ENCODE assay signal across 9 cellular contexts in genomic region chr2:237600205-237600846, GRCh38. TPM values are rescaled to one million over a fixed set of nuclear protein-coding genes. Genes with fewer than 3 reads are reported as not detected.
DNase-seq lines count a peak whose midpoint lies in the region; ATAC-seq and TF ChIP-seq lines count a peak whose summit lies in the region.
"Had no signal": no experiment of that assay in that cellular context is flagged by ENCODE, and none has a peak within 500 bp of the region (broad histone marks: within the 10 kb centered on the region; RNA-seq: fewer than 3 reads in every experiment).

No MANE protein-coding gene starts in this region.

- TF ChIP-seq CTCF in WTC11 (IDR thresholded peaks at IDR 0.05) (no peak), sigmoid colon (IDR thresholded peaks at IDR 0.05) (peak in 1 of 4 experiments; percentile 24)

- no peak overlapping the region for H3K27ac Mint-ChIP-seq in WTC11
- no peak overlapping the region for H3K27ac Mint-ChIP-seq in activated CD8-positive, alpha-beta memory T cell treated with anti-CD3 and anti-CD28 coated beads, Interleukin-2, amount 10 ng/mL, durations not matched to agents 7 days and 5 days

- POLR2A ChIA-PET in WTC11 (lab: Charles Lee) = interaction anchor here (1.5 kb wide), 1 partner anchor 10 kb away, joined by 3 read pairs; the partner anchor contains the start of gene RAB17

- CTCF ChIA-PET in WTC11 (lab: Charles Lee) = interaction anchor here (1.6 to 4.0 kb wide), 5 partner anchors 8 to 88 kb away, joined by 3 to 37 read pairs (median 21); partner anchors contain the start of gene RAB17
- CTCF ChIA-PET in activated CD8-positive, alpha-beta memory T cell treated with anti-CD3 and anti-CD28 coated beads, Interleukin-2, amount 10 ng/mL, durations not matched to agents 7 days and 5 days (lab: Charles Lee) = no interaction called here

- H3K9me3 Mint-ChIP-seq in WTC11 = peaks cover 3% of the 10 kb centered on the region
- H3K9me3 Mint-ChIP-seq in activated CD8-positive, alpha-beta memory T cell treated with anti-CD3 and anti-CD28 coated beads, Interleukin-2, amount 10 ng/mL, durations not matched to agents 7 days and 5 days (ENCODE audit: low read depth) = no peaks in the 10 kb centered on the region
- no peaks in the 10 kb centered on the region for H3K9me3 Mint-ChIP-seq in activated T-cell treated with anti-CD3 and anti-CD28 coated beads, Interleukin-2, amount 50 U/mL, for 4 hours

- H3K36me3 Mint-ChIP-seq in WTC11 = peaks cover 4% of the 10 kb centered on the region
- H3K36me3 Mint-ChIP-seq in activated CD8-positive, alpha-beta memory T cell treated with anti-CD3 and anti-CD28 coated beads, Interleukin-2, amount 10 ng/mL, durations not matched to agents 7 days and 5 days = no peaks in the 10 kb centered on the region
- no peaks in the 10 kb centered on the region for H3K36me3 Mint-ChIP-seq in activated T-cell treated with anti-CD3 and anti-CD28 coated beads, Interleukin-2, amount 50 U/mL, for 4 hours (ENCODE audit: insufficient read depth)

- no peaks in the 10 kb centered on the region for H3K27me3 ChIP-seq in sigmoid colon

- peaks cover 1% of the 10 kb centered on the region for H3K27me3 Mint-ChIP-seq in WTC11 (ENCODE audit: low read depth)
- no peaks in the 10 kb centered on the region for H3K27me3 Mint-ChIP-seq in activated CD8-positive, alpha-beta memory T cell treated with anti-CD3 and anti-CD28 coated beads, Interleukin-2, amount 10 ng/mL, durations not matched to agents 7 days and 5 days
- H3K27me3 Mint-ChIP-seq in activated T-cell treated with anti-CD3 and anti-CD28 coated beads, Interleukin-2, amount 50 U/mL, for 4 hours (ENCODE audit: low read depth) = no peaks in the 10 kb centered on the region

- TF ChIP-seq POLR2A in sigmoid colon (IDR thresholded peaks at IDR 0.05) = no peak

- H3K4me3 Mint-ChIP-seq in WTC11 = no peak overlapping the region
- H3K4me3 Mint-ChIP-seq in activated CD8-positive, alpha-beta memory T cell treated with anti-CD3 and anti-CD28 coated beads, Interleukin-2, amount 10 ng/mL, durations not matched to agents 7 days and 5 days = no peak overlapping the region
- no peak overlapping the region for H3K4me3 Mint-ChIP-seq in activated T-cell treated with anti-CD3 and anti-CD28 coated beads, Interleukin-2, amount 50 U/mL, for 4 hours

- no peaks in the 10 kb centered on the region for H3K9me3 ChIP-seq in sigmoid colon

- peaks cover 69% of the 10 kb centered on the region for H3K4me1 Mint-ChIP-seq in WTC11
- H3K4me1 Mint-ChIP-seq in activated CD8-positive, alpha-beta memory T cell treated with anti-CD3 and anti-CD28 coated beads, Interleukin-2, amount 10 ng/mL, durations not matched to agents 7 days and 5 days = peaks cover 14% of the 10 kb centered on the region
- peaks cover 24% of the 10 kb centered on the region for H3K4me1 Mint-ChIP-seq in activated T-cell treated with anti-CD3 and anti-CD28 coated beads, Interleukin-2, amount 50 U/mL, for 4 hours (ENCODE audit: low read depth)

- H3K27ac ChIP-seq in sigmoid colon = peak overlapping the region; percentile 77 to 84 (median 79)

- no peaks in the 10 kb centered on the region for H3K36me3 ChIP-seq in sigmoid colon

- WGBS in sigmoid colon, 2 donors = 74 to 77% methylated on average over 16 of the region's 16 CpGs

- TF ChIP-seq EP300 in sigmoid colon (IDR thresholded peaks at IDR 0.05) = no peak

- intact Hi-C loops in left ventricle myocardium superior (cut with micrococcal nuclease) (loop anchor here (10.0 kb wide), 1 partner anchor 74 kb away; no protein-coding TSS in a partner anchor), sigmoid colon (cut with DNase I) (loop anchor here (5.0 kb wide), 1 partner anchor 147 kb away; no protein-coding TSS in a partner anchor)

- peak; percentile 84 for DNase-seq in ELF-1 (ENCODE audit: low read depth, low spot score)
- no peak for DNase-seq in WTC11 (ENCODE audit: low spot score)
- DNase-seq in left ventricle myocardium superior = peak; percentile 72
- DNase-seq in sigmoid colon = peak; percentile 86
- DNase-seq in activated CD8-positive, alpha-beta memory T cell treated with anti-CD3 and anti-CD28 coated beads, Interleukin-2, amount 10 ng/mL, durations not matched to agents 7 days and 5 days = no peak
- DNase-seq in activated T-cell treated with anti-CD3 and anti-CD28 coated beads, Interleukin-2, amount 50 U/mL, for 4 hours = no peak
- DNase-seq: NK-92 treated with Interleukin-12 subunit alpha and Interleukin-12 subunit beta, amount 100 ng/mL, for 24 hours had no signal

- ATAC-seq in WTC11 = no peak
- ATAC-seq in left ventricle myocardium superior = peak; percentile 88
- no peak for ATAC-seq in HG03280 (IDR thresholded peaks at IDR 0.05; ENCODE audit: unreplicated experiment)
- no peak for ATAC-seq in activated CD8-positive, alpha-beta memory T cell treated with anti-CD3 and anti-CD28 coated beads, Interleukin-2, amount 10 ng/mL, durations not matched to agents 7 days and 5 days
- ATAC-seq in HG03378 (IDR thresholded peaks at IDR 0.05; ENCODE audit: unreplicated experiment) = no peak
- no peak for ATAC-seq in activated T-cell treated with anti-CD3 and anti-CD28 coated beads, Interleukin-2, amount 50 U/mL, for 4 hours

- H3K4me3 ChIP-seq in sigmoid colon = peak overlapping the region in 3 of 4 donors; percentile 16 to 36 (median 34)

- H3K4me1 ChIP-seq in sigmoid colon = peaks cover 0 to 27% (median 22%) of the 10 kb centered on the region in 4 donors

TF ChIP-seq in WTC11, 78 proteins besides CTCF, POLR2A, EP300 and RAD21:
- 0 out of 2 replicates have a peak, but pooled peaks have one; percentile 13 for TF ChIP-seq GABPB1 (CRISPR knock-in tag; IDR thresholded peaks at IDR 0.05)
- no peak for TF ChIP-seq FOXP4 (CRISPR knock-in tag; IDR thresholded peaks at IDR 0.05)
- no peak for TF ChIP-seq OVOL2 (CRISPR knock-in tag; IDR thresholded peaks at IDR 0.05; ENCODE audit: borderline replicate concordance)
- TF ChIP-seq E2F1 (CRISPR knock-in tag; IDR thresholded peaks at IDR 0.05) = no peak

RNA-seq across cellular contexts. Expression of gene RAB17, which starts 9.8 kb away (rescaled TPM):
- total RNA-seq in WTC11 (2021) (134 to 140 TPM (median 137 TPM) in 3 replicates), left ventricle myocardium superior (3.2 TPM), sigmoid colon (1 to 10 TPM in 1 of 4 donors, under 1 TPM in 3; 0.33 to 2.8 (median 0.45) TPM)
- polyA plus RNA-seq in sigmoid colon = 10 to 100 TPM; 34.4 to 48.8 (median 38.4) TPM
- total RNA-seq in activated CD8-positive, alpha-beta memory T cell treated with anti-CD3 and anti-CD28 coated beads, Interleukin-2, amount 10 ng/mL, durations not matched to agents 7 days and 5 days = not detected
- total RNA-seq in activated T-cell treated with anti-CD3 and anti-CD28 coated beads, Interleukin-2, amount 50 U/mL, for 4 hours = under 1 TPM in 1 of 3 donors, not detected in 2; 0.14 TPM

RNA-seq across cellular contexts. Expression of gene LRRFIP1, which starts 27.1 kb away (rescaled TPM):
- total RNA-seq in WTC11 (2021) (70.6 to 88.4 TPM (median 71.2 TPM) in 3 replicates), left ventricle myocardium superior (101 TPM), sigmoid colon (100 to 1,000 TPM; 112 to 185 (median 136) TPM)
- 10 to 100 TPM; 42.0 to 73.8 (median 63.3) TPM for polyA plus RNA-seq in sigmoid colon
- 100 to 1,000 TPM; 197 to 229 TPM for total RNA-seq in activated CD8-positive, alpha-beta memory T cell treated with anti-CD3 and anti-CD28 coated beads, Interleukin-2, amount 10 ng/mL, durations not matched to agents 7 days and 5 days
- 100 to 1,000 TPM; 160 to 203 (median 169) TPM for total RNA-seq in activated T-cell treated with anti-CD3 and anti-CD28 coated beads, Interleukin-2, amount 50 U/mL, for 4 hours

RNA-seq across cellular contexts. Expression of gene PRLH, which starts 34.0 kb away (rescaled TPM):
- not detected in 3 replicates for total RNA-seq in WTC11 (2021)
- total RNA-seq in left ventricle myocardium superior = not detected
- total RNA-seq in sigmoid colon = not detected
- polyA plus RNA-seq in sigmoid colon = not detected
- total RNA-seq in activated CD8-positive, alpha-beta memory T cell treated with anti-CD3 and anti-CD28 coated beads, Interleukin-2, amount 10 ng/mL, durations not matched to agents 7 days and 5 days = not detected
- not detected for total RNA-seq in activated T-cell treated with anti-CD3 and anti-CD28 coated beads, Interleukin-2, amount 50 U/mL, for 4 hours

Comparison
In these comparisons a context has a peak if more than half of its experiments do, and no peak if none do; other contexts are left out.
1. DNase-seq: peak in ELF-1 (single experiment), left ventricle myocardium superior (single experiment) and sigmoid colon (single experiment); none in WTC11 (single experiment), activated CD8-positive, alpha-beta memory T cell treated with anti-CD3 and anti-CD28 coated beads, Interleukin-2, amount 10 ng/mL, durations not matched to agents 7 days and 5 days (single experiment) and activated T-cell treated with anti-CD3 and anti-CD28 coated beads, Interleukin-2, amount 50 U/mL, for 4 hours (single experiment).
2. RNA of gene RAB17, which starts 9.8 kb away (total RNA-seq): 134 to 140 TPM in WTC11; 3.2 TPM in left ventricle myocardium superior (single experiment), 0.33 to 2.8 TPM in sigmoid colon, 0.14 TPM in activated T-cell treated with anti-CD3 and anti-CD28 coated beads, Interleukin-2, amount 50 U/mL, for 4 hours and not detected in activated CD8-positive, alpha-beta memory T cell treated with anti-CD3 and anti-CD28 coated beads, Interleukin-2, amount 10 ng/mL, durations not matched to agents 7 days and 5 days; every median in the first group is over 10 times any median in the second.